Comparison of ENCODE assay signal across 9 cellular contexts in the genomic region with DNA sequence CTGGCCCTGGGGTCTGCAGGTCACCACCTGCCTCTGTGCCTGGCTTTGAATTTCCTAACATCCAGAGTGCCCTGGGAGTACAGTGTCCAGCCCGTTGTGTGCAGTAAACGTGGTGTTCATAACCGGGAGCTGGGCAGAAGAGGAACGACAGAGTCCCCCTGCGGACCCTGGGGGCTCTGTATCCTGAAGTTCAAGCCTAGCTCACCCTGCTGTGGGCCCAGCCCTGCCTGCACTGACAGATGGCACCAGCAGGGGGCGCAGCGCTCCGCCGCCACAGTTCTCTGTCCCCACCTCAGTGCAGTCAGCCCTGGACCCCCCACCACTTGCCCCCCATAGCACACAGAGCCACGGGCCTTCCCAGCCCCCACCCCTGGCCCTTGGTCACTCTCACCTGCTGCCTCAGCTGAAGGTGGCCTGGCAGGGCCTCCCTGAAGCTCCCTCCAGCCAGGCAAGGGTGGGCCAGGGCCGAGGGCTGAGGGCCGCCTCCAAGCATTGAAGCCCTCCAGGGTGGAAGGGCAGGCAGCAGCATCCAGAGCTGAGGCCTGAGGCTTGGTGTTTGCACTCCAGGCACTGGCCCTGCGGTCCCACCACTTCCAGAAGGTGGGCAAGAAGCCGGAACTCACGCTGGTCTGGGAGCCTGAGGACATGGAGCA. TPM values are rescaled to one million over a fixed set of nuclear protein-coding genes. Genes with fewer than 3 reads are reported as not detected.
DNase-seq lines count a peak whose midpoint lies in the region; ATAC-seq, FAIRE-seq and TF ChIP-seq lines count a peak whose summit lies in the region.
"Not testable (repeated sequence)": the region's sequence is repeated elsewhere in the genome, so short reads cannot be mapped to it uniquely, and the experiment has no call there.
"Had no signal": no experiment of that assay in that cellular context is flagged by ENCODE, and none has a peak within 500 bp of the region (broad histone marks: within the 10 kb centered on the region; RNA-seq: fewer than 3 reads in every experiment).

No MANE protein-coding gene starts in this region.

- not testable (repeated sequence) for H3K27me3 ChIP-seq in CD8-positive, alpha-beta T cell (ENCODE audit: insufficient read depth, low read length); WERI-Rb-1 (ENCODE audit: insufficient read depth, low read depth, severe bottlenecking); endothelial cell of umbilical vein (ENCODE audit: control insufficient read depth in 2 of 2, insufficient read depth in 2 of 2, low read length in 2 of 2); keratinocyte (ENCODE audit: control insufficient read depth, extremely low read depth, insufficient read depth, low read length); transverse colon

- peak; percentile 55 for TF ChIP-seq CTCF in CD8-positive, alpha-beta T cell (IDR thresholded peaks at IDR 0.05)
- TF ChIP-seq CTCF in HFF-Myc (IDR thresholded peaks at IDR 0.05; ENCODE audit: low read depth, low read length, missing control alignments) = peak; percentile 58
- peak; percentile 67 for TF ChIP-seq CTCF in WERI-Rb-1 (IDR thresholded peaks at IDR 0.05; ENCODE audit: low read depth, low read length)
- peak; percentile 41 to 67 for TF ChIP-seq CTCF in endothelial cell of umbilical vein (IDR thresholded peaks at IDR 0.05; ENCODE audit: extremely low read depth in 1 of 2, insufficient read depth in 1 of 2, low read depth in 1 of 2, low read length in 2 of 2)
- TF ChIP-seq CTCF in keratinocyte (optimal IDR thresholded peaks at IDR 0.05 in 1 of 3, IDR thresholded peaks at IDR 0.05 in 1 of 3, conservative IDR thresholded peaks at IDR 0.05 in 1 of 3; ENCODE audit: extremely low read depth in 1 of 3, insufficient read depth in 2 of 3, low read length in 3 of 3) = peak in 1 of 3 experiments; percentile 75
- not testable (repeated sequence) for TF ChIP-seq CTCF in omental fat pad (IDR thresholded peaks at IDR 0.05)
- TF ChIP-seq CTCF in transverse colon (IDR thresholded peaks at IDR 0.05) = peak; percentile 42 to 65 (median 59)

- H3K79me2 ChIP-seq in endothelial cell of umbilical vein (ENCODE audit: control insufficient read depth, insufficient read depth, low read length); keratinocyte (ENCODE audit: control insufficient read depth, insufficient read depth, low read length): not testable (repeated sequence)

- H3K9me1 ChIP-seq in endothelial cell of umbilical vein (replicated peaks; ENCODE audit: control insufficient read depth, extremely low read depth, insufficient read depth, low read length); keratinocyte (ENCODE audit: control insufficient read depth, extremely low read depth, insufficient read depth, low read length): not testable (repeated sequence)

- H3K27ac ChIP-seq in CD8-positive, alpha-beta T cell (ENCODE audit: low read depth, low read length); WERI-Rb-1; endothelial cell of umbilical vein (ENCODE audit: insufficient read depth, low read depth, low read length); keratinocyte (ENCODE audit: control insufficient read depth, insufficient read depth, low read length); transverse colon: not testable (repeated sequence)

- peak; percentile 62 for ATAC-seq in CD8-positive, alpha-beta T cell
- ATAC-seq in activated naive CD4-positive, alpha-beta T cell treated with anti-CD3 and anti-CD28 coated beads, Interleukin-2, amount 50 U/mL, for 72 hours = peak; percentile 60 to 70
- ATAC-seq in omental fat pad (ENCODE audit: low FRiP score) = not testable (repeated sequence)

- TF ChIP-seq POLR2A in endothelial cell of umbilical vein (IDR thresholded peaks at IDR 0.05; ENCODE audit: low read depth, low read length); transverse colon (IDR thresholded peaks at IDR 0.05): not testable (repeated sequence)

- H3K36me3 Mint-ChIP-seq in CD8-positive, alpha-beta T cell; activated naive CD4-positive, alpha-beta T cell treated with anti-CD3 and anti-CD28 coated beads, Interleukin-2, amount 50 U/mL, for 72 hours: not testable (repeated sequence)

- FAIRE-seq in endothelial cell of umbilical vein (lab: Jason Lieb, UNC) (peak; percentile 84), keratinocyte (lab: Jason Lieb, UNC) (peak; percentile 48)

- not testable (repeated sequence) for H3K4me3 Mint-ChIP-seq in CD8-positive, alpha-beta T cell

- not testable (repeated sequence) for H3K4me3 ChIP-seq in CD8-positive, alpha-beta T cell (ENCODE audit: low read depth, low read length); HFF-Myc (replicated peaks; ENCODE audit: low read depth, low read length); WERI-Rb-1 (ENCODE audit: low read depth, low read length); endothelial cell of umbilical vein (replicated peaks in 1 of 3; ENCODE audit: insufficient read depth in 1 of 3, low read depth in 1 of 3, low read length in 3 of 3); keratinocyte (ENCODE audit: control insufficient read depth in 2 of 3, extremely low read depth in 1 of 3, insufficient read depth in 2 of 3, low read depth in 1 of 3, low read length in 3 of 3); transverse colon

- CTCF ChIA-PET in CD8-positive, alpha-beta T cell (lab: Charles Lee) = interaction anchor here (0.6 to 2.5 kb wide), 3 partner anchors 8 to 1007 kb away, joined by 4 to 13 read pairs (median 6); no protein-coding TSS in a partner anchor
- CTCF ChIA-PET in endothelial cell of umbilical vein (lab: Charles Lee) = interaction anchor here (0.6 to 2.0 kb wide), 10 partner anchors 9 to 428 kb away, joined by 3 to 5 read pairs (median 3); no protein-coding TSS in a partner anchor

- BruUV-seq in endothelial cell of umbilical vein (replicated peaks; lab: Mats Ljungman, UMichigan) = not testable (repeated sequence)

- peak in 1 of 7 experiments; percentile 47 for DNase-seq in CD8-positive, alpha-beta T cell
- DNase-seq in HFF-Myc (ENCODE audit: extremely low read depth, low read depth); endothelial cell of umbilical vein (ENCODE audit: low read depth, low spot score); keratinocyte (ENCODE audit: low read depth, low spot score); transverse colon: not testable (repeated sequence)
- DNase-seq in WERI-Rb-1 (peak; percentile 9), omental fat pad (ENCODE audit: low spot score) (peak; percentile 22)
- peak in 1 of 2 donors; percentile 44 for DNase-seq in activated naive CD4-positive, alpha-beta T cell treated with anti-CD3 and anti-CD28 coated beads, Interleukin-2, amount 50 U/mL, for 72 hours (ENCODE audit: low spot score in 2 of 2)

- in situ Hi-C loops in transverse colon (cut with MboI; ENCODE audit: low pct_ligation_motif_present in 1 of 4, low pct_unique_long_range_greater_than_20kb in 1 of 4, low sequenced_read_pairs in 3 of 4) = not testable (repeated sequence)

- intact Hi-C loops in CD8-positive, alpha-beta T cell (cut with DNase I, micrococcal nuclease) = loop anchor here in 1 of 2 experiments (5.0 kb wide), 1 partner anchor 102 kb away; no protein-coding TSS in a partner anchor
- intact Hi-C loops in endothelial cell of umbilical vein (cut with micrococcal nuclease); transverse colon (cut with DNase I; ENCODE audit: low total_unique reads): not testable (repeated sequence)

- H3K9ac ChIP-seq in endothelial cell of umbilical vein (replicated peaks; ENCODE audit: extremely low read depth, insufficient read depth, low read length); keratinocyte (ENCODE audit: control insufficient read depth, extremely low read depth, insufficient read depth, low read length): not testable (repeated sequence)

- dilution Hi-C loops in endothelial cell of umbilical vein (cut with MboI; ENCODE audit: extremely low pct_ligation_motif_present, low sequenced_read_pairs); keratinocyte (cut with MboI; ENCODE audit: extremely low pct_ligation_motif_present, low sequenced_read_pairs): not testable (repeated sequence)

- H3K27ac Mint-ChIP-seq in CD8-positive, alpha-beta T cell; activated naive CD4-positive, alpha-beta T cell treated with anti-CD3 and anti-CD28 coated beads, Interleukin-2, amount 50 U/mL, for 72 hours: not testable (repeated sequence)

- not testable (repeated sequence) for TF ChIP-seq EP300 in transverse colon (IDR thresholded peaks at IDR 0.05; ENCODE audit: low read depth)

- H4K20me1 ChIP-seq in endothelial cell of umbilical vein (replicated peaks; ENCODE audit: control insufficient read depth, extremely low read depth, insufficient read depth, low read length); keratinocyte (ENCODE audit: control insufficient read depth, extremely low read depth, insufficient read depth, low read length): not testable (repeated sequence)

- H3K27me3 Mint-ChIP-seq in CD8-positive, alpha-beta T cell (ENCODE audit: low read depth) = not testable (repeated sequence)

- not testable (repeated sequence) for H3K4me1 Mint-ChIP-seq in CD8-positive, alpha-beta T cell (ENCODE audit: low read depth)

- H3K4me1 ChIP-seq in CD8-positive, alpha-beta T cell (ENCODE audit: insufficient read depth, low read length); endothelial cell of umbilical vein (ENCODE audit: control insufficient read depth, extremely low read depth, insufficient read depth, low read length); keratinocyte (ENCODE audit: control insufficient read depth, extremely low read depth, insufficient read depth, low read length); transverse colon: not testable (repeated sequence)

- 67% methylated on average over 8 of the region's 15 CpGs; no CpG with 5 or more reads in 1 of the 2 donors for WGBS in transverse colon (ENCODE audit: low coverage in 1 of 2), 2 donors

- POLR2A ChIA-PET in CD8-positive, alpha-beta T cell (lab: Charles Lee); endothelial cell of umbilical vein (lab: Charles Lee): not testable (repeated sequence)

- not testable (repeated sequence) for H3K36me3 ChIP-seq in CD8-positive, alpha-beta T cell (ENCODE audit: insufficient read depth, low read length); WERI-Rb-1; endothelial cell of umbilical vein (ENCODE audit: control insufficient read depth in 2 of 2, extremely low read depth in 1 of 2, insufficient read depth in 2 of 2, low read length in 2 of 2); keratinocyte (ENCODE audit: control insufficient read depth in 2 of 2, extremely low read depth in 1 of 2, insufficient read depth in 2 of 2, low read length in 2 of 2); transverse colon

- not testable (repeated sequence) for H2AFZ ChIP-seq in endothelial cell of umbilical vein (ENCODE audit: low read depth, low read length); keratinocyte (ENCODE audit: control insufficient read depth, low read length)

- not testable (repeated sequence) for H3K9me3 Mint-ChIP-seq in CD8-positive, alpha-beta T cell; activated naive CD4-positive, alpha-beta T cell treated with anti-CD3 and anti-CD28 coated beads, Interleukin-2, amount 50 U/mL, for 72 hours

- H3K9me3 ChIP-seq in CD8-positive, alpha-beta T cell (ENCODE audit: low read length); WERI-Rb-1 (ENCODE audit: severe bottlenecking); endothelial cell of umbilical vein (replicated peaks; ENCODE audit: control insufficient read depth, insufficient read depth, low read length); keratinocyte (ENCODE audit: control insufficient read depth, low read depth, low read length); transverse colon: not testable (repeated sequence)

- not testable (repeated sequence) for H3K4me2 ChIP-seq in endothelial cell of umbilical vein (ENCODE audit: insufficient read depth, low read length); keratinocyte (ENCODE audit: control insufficient read depth, extremely low read depth, insufficient read depth, low read depth, low read length)

RNA-seq across cellular contexts. Expression of gene ALPP, which starts 43.2 kb away (rescaled TPM):
- not detected for total RNA-seq in CD8-positive, alpha-beta T cell
- total RNA-seq in activated naive CD4-positive, alpha-beta T cell treated with anti-CD3 and anti-CD28 coated beads, Interleukin-2, amount 50 U/mL, for 72 hours = under 1 TPM; 0.16 to 0.53 TPM
- total RNA-seq in endothelial cell of umbilical vein (not detected in 2 replicates), omental fat pad (not detected), transverse colon (not detected)
- polyA plus RNA-seq in endothelial cell of umbilical vein (not detected in 2 replicates), keratinocyte (not detected in 3 replicates)
- not detected in 2 replicates for polyA plus RNA-seq in endothelial cell of umbilical vein (2011; cell fraction: cytosol; rRNA removed)
- polyA plus RNA-seq in endothelial cell of umbilical vein (2011; cell fraction: nucleus; rRNA removed) = not detected in 2 replicates
- polyA plus RNA-seq in endothelial cell of umbilical vein (2012) = not detected in 2 replicates
- polyA minus RNA-seq in endothelial cell of umbilical vein (not detected in 2 replicates), keratinocyte (not detected in 3 replicates)
- polyA minus RNA-seq in endothelial cell of umbilical vein (2011; cell fraction: cytosol; rRNA and poly(A)+ RNA removed) = 1.1 TPM
- not detected in 2 replicates for polyA minus RNA-seq in endothelial cell of umbilical vein (2011; cell fraction: nucleus; rRNA and poly(A)+ RNA removed)
- not detected for polyA plus RNA-seq in keratinocyte (2011; ENCODE audit: low read depth)
- polyA plus RNA-seq in keratinocyte (2011; cell fraction: cytosol; rRNA removed) = not detected in 2 replicates
- not detected in 2 replicates for polyA plus RNA-seq in keratinocyte (2011; cell fraction: nucleus; rRNA removed)
- not detected in 2 replicates for polyA plus RNA-seq in keratinocyte (2012; ENCODE audit: low replicate concordance)
- not detected for polyA minus RNA-seq in keratinocyte (2011; cell fraction: cytosol; rRNA and poly(A)+ RNA removed)
- polyA minus RNA-seq in keratinocyte (2011; cell fraction: nucleus; rRNA and poly(A)+ RNA removed) = not detected in 2 replicates
- total RNA-seq: activated T-helper 1 cell treated with anti-CD3 and anti-CD28 coated beads, Interleukin-12 subunit alpha, Interleukin-12 subunit beta, Interleukin-2, Interleukin-4 antibody, amounts not matched to agents 30 ng/mL and 10 ng/mL and 1 ng/mL, durations not matched to agents 14 hours and 24 hours and 36 hours had no signal
